Comparison of ENCODE assay signal across 16 cellular contexts in the genomic region with DNA sequence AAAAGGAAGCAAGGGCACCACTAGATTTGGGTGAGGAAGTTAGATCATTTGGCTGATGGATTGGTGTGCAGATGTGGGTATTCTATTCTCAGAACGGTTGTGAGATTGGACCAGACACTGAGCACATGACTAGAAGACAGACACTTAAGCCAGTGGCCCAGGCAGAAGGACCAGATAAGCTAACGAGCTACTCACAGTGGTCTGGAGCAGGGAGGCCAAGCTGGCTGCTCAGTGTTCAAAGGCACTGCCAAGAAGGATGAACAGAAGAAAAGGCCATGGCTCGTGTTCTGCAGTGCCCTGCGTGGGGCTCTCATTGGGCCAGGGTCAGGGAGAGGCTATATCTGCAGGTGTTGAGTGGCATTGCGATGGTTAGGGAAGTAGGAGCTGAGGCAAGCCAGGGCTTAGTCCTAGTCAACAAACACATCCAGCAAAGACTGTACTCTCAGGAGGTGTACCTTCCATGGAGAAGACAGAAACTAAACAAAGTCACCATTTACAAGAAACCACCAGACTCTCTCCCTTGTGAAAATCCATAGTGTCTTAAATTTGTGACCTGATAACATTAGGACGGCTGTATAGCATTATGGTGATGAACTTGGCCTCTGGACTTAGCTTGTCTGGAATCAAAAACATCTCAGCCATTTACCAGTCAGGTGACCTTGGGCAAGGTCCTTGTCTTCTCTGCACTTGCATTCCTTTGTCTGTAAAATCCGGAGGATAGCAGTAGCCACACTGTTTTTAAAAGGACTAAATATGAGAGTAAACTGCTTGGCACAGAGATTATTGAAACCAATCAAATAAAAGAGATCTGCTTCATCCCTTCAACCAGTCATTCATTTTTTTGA.
DNase-seq lines count a peak whose midpoint lies in the region; ATAC-seq, FAIRE-seq and TF ChIP-seq lines count a peak whose summit lies in the region.
"Had no signal": no experiment of that assay in that cellular context is flagged by ENCODE, and none has a peak within 500 bp of the region (broad histone marks: within the 10 kb centered on the region; RNA-seq: fewer than 3 reads in every experiment).

No MANE protein-coding gene starts in this region.

- H3K4me1 ChIP-seq in right cardiac atrium (ENCODE audit: control insufficient read depth, insufficient read depth, low read length) = no peaks in the 10 kb centered on the region
- H3K4me1 ChIP-seq: BLaER1 treated with 17β-estradiol and CSF1 and Interleukin-3, amounts not matched to agents 10 nM and 100 nM had no signal

- ATAC-seq in Right ventricle myocardium inferior = peak; percentile 43
- ATAC-seq in right cardiac atrium = peak in 1 of 2 donors; percentile 20
- ATAC-seq in HG03108 (IDR thresholded peaks at IDR 0.05; ENCODE audit: unreplicated experiment) = no peak

- peak; percentile 81 for FAIRE-seq in bronchial epithelial cell (lab: Jason Lieb, UNC)
- FAIRE-seq: GM19239 had no signal

- 53% methylated on average over 7 of the region's 7 CpGs for whole genome bisulfite sequencing in right cardiac atrium

- H3K9me3 ChIP-seq in right cardiac atrium (ENCODE audit: control insufficient read depth, low read length) = no peaks in the 10 kb centered on the region
- H3K9me3 ChIP-seq: BLaER1 treated with 17β-estradiol and CSF1 and Interleukin-3, amounts not matched to agents 10 nM and 100 nM had no signal

- peak overlapping the region; percentile 1 for H3K27ac ChIP-seq in right cardiac atrium (ENCODE audit: low read length)
- H3K27ac ChIP-seq: BLaER1 treated with 17β-estradiol and CSF1 and Interleukin-3, amounts not matched to agents 10 nM and 100 nM had no signal

- H3K27me3 ChIP-seq in bronchial epithelial cell (ENCODE audit: control insufficient read depth, insufficient read depth, low read length) (peaks cover 8% of the 10 kb centered on the region), right cardiac atrium (ENCODE audit: control insufficient read depth, insufficient read depth) (no peaks in the 10 kb centered on the region)
- H3K27me3 ChIP-seq: BLaER1 treated with 17β-estradiol and CSF1 and Interleukin-3, amounts not matched to agents 10 nM and 100 nM had no signal

- no peaks in the 10 kb centered on the region for H3K36me3 ChIP-seq in bronchial epithelial cell (ENCODE audit: control insufficient read depth, insufficient read depth, low read length)
- H3K36me3 ChIP-seq: BLaER1 treated with 17β-estradiol and CSF1 and Interleukin-3, amounts not matched to agents 10 nM and 100 nM had no signal

- intact Hi-C loops in Right ventricle myocardium inferior (cut with DNase I) = no loop called here
- intact Hi-C loops in cardiac septum (cut with DNase I) = no loop called here
- intact Hi-C loops in right cardiac atrium (cut with DNase I) = no loop called here

- no peak overlapping the region for H3K4me3 ChIP-seq in bronchial epithelial cell (ENCODE audit: low read depth, low read length)
- no peak overlapping the region for H3K4me3 ChIP-seq in right cardiac atrium (ENCODE audit: low read length)
- H3K4me3 ChIP-seq: BLaER1 treated with 17β-estradiol and CSF1 and Interleukin-3, amounts not matched to agents 10 nM and 100 nM had no signal

- TF ChIP-seq CTCF in bronchial epithelial cell (IDR thresholded peaks at IDR 0.05; ENCODE audit: insufficient read depth, low read length, severe bottlenecking) = no peak

- DNase-seq in Right ventricle myocardium inferior (ENCODE audit: missing footprints) = no peak
- no peak for DNase-seq in cardiac septum (ENCODE audit: low spot score)
- no peak for DNase-seq in bronchial epithelial cell (ENCODE audit: low read depth)
- DNase-seq in right cardiac atrium = no peak
- no peak for DNase-seq in NCI-H524 (lab: John Stamatoyannopoulos, UW)
- no peak for DNase-seq in activated CD4-positive, alpha-beta T cell treated with anti-CD3 and anti-CD28 coated beads for 4 hours
- DNase-seq: 8988T; AML-193; CD4-positive, CD25-positive, alpha-beta regulatory T cell; DMS53; GF-D8; GOT3; H9 had no signal
